Comparison of ENCODE assay signal across 28 cellular contexts in genomic region chr11:126602993-126603392, GRCh38.
"Had no signal": no experiment of that assay in that cellular context is flagged by ENCODE, and none has a peak within 500 bp of the region (broad histone marks: within the 10 kb centered on the region; RNA-seq: fewer than 3 reads in every experiment).

No MANE protein-coding gene starts in this region.

- H3K4me3 ChIP-seq: body of pancreas, breast epithelium, cardiac muscle cell, colonic mucosa, esophagus squamous epithelium, gastroesophageal sphincter, heart right ventricle had no signal

- H3K27me3 ChIP-seq: breast epithelium, colonic mucosa had no signal

- ATAC-seq: activated CD4-positive, alpha-beta T cell treated with anti-CD3 and anti-CD28 coated beads for 36 hours; activated CD8-positive, alpha-beta memory T cell treated with anti-CD3 and anti-CD28 coated beads, Interleukin-2, amount 10 ng/mL, durations not matched to agents 7 days and 5 days; activated CD8-positive, alpha-beta T cell treated with anti-CD3 and anti-CD28 coated beads, Interleukin-2, amount 10 ng/mL, durations not matched to agents 7 days and 5 days; activated naive CD4-positive, alpha-beta T cell treated with anti-CD3 and anti-CD28 coated beads, Interleukin-2, amount 50 U/mL, for 72 hours; body of pancreas; gastroesophageal sphincter; heart right ventricle had no signal

- H3K4me1 ChIP-seq: breast epithelium, colonic mucosa, esophagus squamous epithelium, gastroesophageal sphincter, heart right ventricle had no signal

- H3K4me1 Mint-ChIP-seq: activated CD4-positive, alpha-beta T cell treated with anti-CD3 and anti-CD28 coated beads for 36 hours; activated CD4-positive, alpha-beta T cell treated with anti-CD3 and anti-CD28 coated beads, Interleukin-2, amount 10 ng/mL, durations not matched to agents 24 days and 14 days; activated CD8-positive, alpha-beta memory T cell treated with anti-CD3 and anti-CD28 coated beads, Interleukin-2, amount 10 ng/mL, durations not matched to agents 7 days and 5 days; activated naive CD4-positive, alpha-beta T cell treated with anti-CD3 and anti-CD28 coated beads, Interleukin-2, amount 10 ng/mL, durations not matched to agents 7 days and 5 days had no signal

- H3K9me3 ChIP-seq: body of pancreas, breast epithelium, colonic mucosa, esophagus squamous epithelium had no signal

- H3K27ac ChIP-seq: body of pancreas, breast epithelium, cardiac muscle cell, colonic mucosa, epithelial cell of prostate, esophagus squamous epithelium, gastroesophageal sphincter, heart right ventricle had no signal

- H3K36me3 ChIP-seq: breast epithelium, cardiac muscle cell, colonic mucosa, esophagus squamous epithelium, gastroesophageal sphincter, heart right ventricle had no signal

- DNase-seq: activated CD4-positive, alpha-beta memory T cell treated with anti-CD3 and anti-CD28 coated beads for 36 hours; activated CD4-positive, alpha-beta T cell treated with anti-CD3 and anti-CD28 coated beads for 36 hours; activated CD4-positive, alpha-beta T cell treated with anti-CD3 and anti-CD28 coated beads, Interleukin-2, amount 10 ng/mL, durations not matched to agents 24 days and 14 days; activated CD4-positive, CD25-positive, alpha-beta regulatory T cell; activated CD4-positive, CD25-positive, alpha-beta regulatory T cell treated with anti-CD3 and anti-CD28 coated beads, Interleukin-2, amount 50 U/mL, for 72 hours; activated CD8-positive, alpha-beta memory T cell treated with anti-CD3 and anti-CD28 coated beads, Interleukin-2, amount 10 ng/mL, durations not matched to agents 7 days and 5 days; activated CD8-positive, alpha-beta memory T cell treated with anti-CD3 and anti-CD28 coated beads, Interleukin-2, amount 50 U/mL, for 4 hours; activated CD8-positive, alpha-beta T cell treated with anti-CD3 and anti-CD28 coated beads, Interleukin-2, amount 10 ng/mL, durations not matched to agents 7 days and 5 days; activated gamma-delta T cell; activated naive CD4-positive, alpha-beta T cell; activated naive CD4-positive, alpha-beta T cell treated with anti-CD3 and anti-CD28 coated beads, Interleukin-2, amount 10 ng/mL, durations not matched to agents 7 days and 5 days; activated T-cell treated with anti-CD3 and anti-CD28 coated beads, Interleukin-2, amount 50 U/mL, for 1 hour; activated T-cell treated with anti-CD3 and anti-CD28 coated beads, Interleukin-2, amount 50 U/mL, for 48 hours; amniotic stem cell; body of pancreas; central memory CD4-positive, alpha-beta T cell; cerebellar nuclear complex; colonic mucosa; effector CD8-positive, alpha-beta T cell; esophagus squamous epithelium; foreskin melanocyte; heart right ventricle; T-helper 2 cell had no signal

- H3K27ac Mint-ChIP-seq: activated CD4-positive, alpha-beta memory T cell treated with anti-CD3 and anti-CD28 coated beads for 36 hours; activated CD4-positive, alpha-beta T cell treated with anti-CD3 and anti-CD28 coated beads for 36 hours; activated CD4-positive, alpha-beta T cell treated with anti-CD3 and anti-CD28 coated beads, Interleukin-2, amount 10 ng/mL, durations not matched to agents 24 days and 14 days; activated CD8-positive, alpha-beta memory T cell treated with anti-CD3 and anti-CD28 coated beads, Interleukin-2, amount 10 ng/mL, durations not matched to agents 7 days and 5 days; activated CD8-positive, alpha-beta T cell treated with anti-CD3 and anti-CD28 coated beads, Interleukin-2, amount 10 ng/mL, durations not matched to agents 7 days and 5 days; activated naive CD4-positive, alpha-beta T cell treated with anti-CD3 and anti-CD28 coated beads, Interleukin-2, amount 10 ng/mL, durations not matched to agents 7 days and 5 days; activated naive CD4-positive, alpha-beta T cell treated with anti-CD3 and anti-CD28 coated beads, Interleukin-2, amount 50 U/mL, for 72 hours had no signal

- H3K4me3 Mint-ChIP-seq: activated CD4-positive, alpha-beta memory T cell treated with anti-CD3 and anti-CD28 coated beads for 36 hours; activated CD4-positive, alpha-beta T cell treated with anti-CD3 and anti-CD28 coated beads for 36 hours; activated CD4-positive, alpha-beta T cell treated with anti-CD3 and anti-CD28 coated beads, Interleukin-2, amount 10 ng/mL, durations not matched to agents 24 days and 14 days; activated CD8-positive, alpha-beta memory T cell treated with anti-CD3 and anti-CD28 coated beads, Interleukin-2, amount 10 ng/mL, durations not matched to agents 7 days and 5 days; activated CD8-positive, alpha-beta T cell treated with anti-CD3 and anti-CD28 coated beads, Interleukin-2, amount 10 ng/mL, durations not matched to agents 7 days and 5 days; activated naive CD4-positive, alpha-beta T cell treated with anti-CD3 and anti-CD28 coated beads, Interleukin-2, amount 10 ng/mL, durations not matched to agents 7 days and 5 days had no signal

- H3K36me3 Mint-ChIP-seq: activated CD4-positive, alpha-beta memory T cell treated with anti-CD3 and anti-CD28 coated beads for 36 hours; activated CD8-positive, alpha-beta memory T cell treated with anti-CD3 and anti-CD28 coated beads, Interleukin-2, amount 10 ng/mL, durations not matched to agents 7 days and 5 days; activated naive CD4-positive, alpha-beta T cell treated with anti-CD3 and anti-CD28 coated beads, Interleukin-2, amount 10 ng/mL, durations not matched to agents 7 days and 5 days; activated naive CD4-positive, alpha-beta T cell treated with anti-CD3 and anti-CD28 coated beads, Interleukin-2, amount 50 U/mL, for 72 hours had no signal

- H3K9me3 Mint-ChIP-seq: activated CD4-positive, alpha-beta memory T cell treated with anti-CD3 and anti-CD28 coated beads for 36 hours; activated CD4-positive, alpha-beta T cell treated with anti-CD3 and anti-CD28 coated beads, Interleukin-2, amount 10 ng/mL, durations not matched to agents 24 days and 14 days; activated naive CD4-positive, alpha-beta T cell treated with anti-CD3 and anti-CD28 coated beads, Interleukin-2, amount 10 ng/mL, durations not matched to agents 7 days and 5 days; activated naive CD4-positive, alpha-beta T cell treated with anti-CD3 and anti-CD28 coated beads, Interleukin-2, amount 50 U/mL, for 72 hours had no signal
